ENCODE assay signal across 14 cellular contexts in the genomic region with DNA sequence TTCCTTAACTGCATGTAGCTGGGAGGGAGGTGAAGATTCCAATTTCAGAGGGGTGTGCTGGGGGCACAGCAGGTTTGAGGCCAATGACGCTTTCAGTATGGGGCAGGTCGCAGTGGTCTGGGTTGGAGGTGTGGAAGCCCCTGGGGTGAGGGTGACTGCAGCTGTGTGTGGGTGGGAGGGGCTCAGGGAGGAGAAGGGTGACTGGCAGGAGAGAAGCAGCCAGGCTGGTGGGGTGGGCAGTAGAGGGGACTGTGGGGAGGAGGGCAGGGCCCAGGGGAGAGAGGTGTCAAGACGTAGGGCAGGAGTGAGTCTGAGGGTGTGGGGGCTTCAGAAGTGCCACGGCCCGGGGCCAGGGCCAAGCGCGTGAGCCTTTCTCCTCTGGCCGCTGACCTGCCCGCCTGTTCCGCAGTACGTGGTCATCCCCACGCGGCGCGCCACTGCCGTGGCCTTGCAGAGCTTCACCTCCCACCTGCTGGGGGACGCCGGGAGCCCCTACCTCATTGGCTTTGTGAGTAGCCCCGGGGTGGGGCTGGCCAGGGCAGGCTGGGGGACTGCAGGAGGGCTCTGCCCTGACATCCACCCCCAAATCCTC. TPM values are rescaled to one million over a fixed set of nuclear protein-coding genes. Genes with fewer than 3 reads are reported as not detected.
DNase-seq lines count a peak whose midpoint lies in the region; ATAC-seq and TF ChIP-seq lines count a peak whose summit lies in the region.
"Had no signal": no experiment of that assay in that cellular context is flagged by ENCODE, and none has a peak within 500 bp of the region (broad histone marks: within the 10 kb centered on the region; RNA-seq: fewer than 3 reads in every experiment).

No MANE protein-coding gene starts in this region.

- H3K36me3 Mint-ChIP-seq in natural killer cell treated with Interleukin-12 subunit alpha and Interleukin-12 subunit beta and Interleukin-15 and Interleukin-18, amount 100 ng/mL, for 72 hours: peaks cover 6% of the 10 kb centered on the region
- H3K36me3 Mint-ChIP-seq in chondrocyte (ENCODE audit: low read depth): peaks cover 3% of the 10 kb centered on the region

- H3K4me3 ChIP-seq in GM06990 (replicated peaks; ENCODE audit: low read depth, low read length) (no peak overlapping the region), NB4 (ENCODE audit: low read depth, low read length) (no peak overlapping the region), gastroesophageal sphincter (peak overlapping the region in 1 of 2 donors; percentile 14)
- H3K4me3 ChIP-seq: SK-N-MC had no signal

- H3K27ac ChIP-seq in gastroesophageal sphincter: peak overlapping the region in 3 of 4 donors; percentile 71 to 80 (median 75)
- H3K27ac ChIP-seq: epithelial cell of prostate, SK-N-MC had no signal

- H3K27me3 ChIP-seq in GM06990 (replicated peaks; ENCODE audit: control insufficient read depth, insufficient read depth, low read length) (no peaks in the 10 kb centered on the region; the same call in 1 of the 2 replicates), gastroesophageal sphincter (peaks cover 24% of the 10 kb centered on the region)
- H3K27me3 ChIP-seq: BE2C had no signal

- peaks cover 20% of the 10 kb centered on the region for H3K36me3 ChIP-seq in GM06990 (ENCODE audit: control insufficient read depth, insufficient read depth, low read length)
- H3K36me3 ChIP-seq in gastroesophageal sphincter: peaks cover 0 to 35% of the 10 kb centered on the region in 2 donors
- H3K36me3 ChIP-seq: BE2C had no signal

- no peak overlapping the region for H3K4me3 Mint-ChIP-seq in natural killer cell treated with Interleukin-12 subunit alpha and Interleukin-12 subunit beta and Interleukin-15 and Interleukin-18, amount 100 ng/mL, for 72 hours
- H3K4me3 Mint-ChIP-seq in chondrocyte (ENCODE audit: unreplicated experiment): no peak overlapping the region

- 57 to 100% methylated on average over 2 to 5 of the region's 19 CpGs for WGBS in gastroesophageal sphincter (ENCODE audit: low coverage in 1 of 2), 2 donors

- H3K27ac Mint-ChIP-seq in natural killer cell treated with Interleukin-12 subunit alpha and Interleukin-12 subunit beta and Interleukin-15 and Interleukin-18, amount 100 ng/mL, for 72 hours: no peak overlapping the region
- H3K27ac Mint-ChIP-seq in chondrocyte (ENCODE audit: unreplicated experiment): no peak overlapping the region

- TF ChIP-seq POLR2A in NB4 (IDR thresholded peaks at IDR 0.05; ENCODE audit: extremely low read depth, insufficient read length) (no peak), gastroesophageal sphincter (IDR thresholded peaks at IDR 0.05) (no peak)

- intact Hi-C loops in sciatic nerve (cut with DNase I): no loop called here

- TF ChIP-seq EP300 in gastroesophageal sphincter (IDR thresholded peaks at IDR 0.05): no peak

- DNase-seq in GM06990 (ENCODE audit: extremely low read depth, insufficient read length): peak; percentile 34
- DNase-seq in NB4 (ENCODE audit: low read depth): peak; percentile 36
- DNase-seq in sciatic nerve (ENCODE audit: low spot score): peak; percentile 57
- no peak for DNase-seq in natural killer cell treated with Interleukin-12 subunit alpha and Interleukin-12 subunit beta and Interleukin-15 and Interleukin-18, amount 100 ng/mL, for 72 hours (ENCODE audit: low spot score)
- DNase-seq in chondrocyte (ENCODE audit: low spot score): no peak
- DNase-seq in CD1c-positive myeloid dendritic cell (ENCODE audit: extremely low spot score): no peak
- DNase-seq: activated naive CD4-positive, alpha-beta T cell; BE2C; NCI-H2171 treated with DMSO at 0.1 percent for 48 hours had no signal

- peaks cover 0 to 7% of the 10 kb centered on the region in 2 donors for H3K4me1 Mint-ChIP-seq in natural killer cell treated with Interleukin-12 subunit alpha and Interleukin-12 subunit beta and Interleukin-15 and Interleukin-18, amount 100 ng/mL, for 72 hours (ENCODE audit: low read depth in 2 of 2)
- no peaks in the 10 kb centered on the region for H3K4me1 Mint-ChIP-seq in chondrocyte (ENCODE audit: low read depth)

- no peaks in the 10 kb centered on the region for H3K9me3 Mint-ChIP-seq in natural killer cell treated with Interleukin-12 subunit alpha and Interleukin-12 subunit beta and Interleukin-15 and Interleukin-18, amount 100 ng/mL, for 72 hours
- no peaks in the 10 kb centered on the region for H3K9me3 Mint-ChIP-seq in chondrocyte (ENCODE audit: low read depth)

- peaks cover 0 to 78% (median 36%) of the 10 kb centered on the region in 3 donors for H3K4me1 ChIP-seq in gastroesophageal sphincter

- ATAC-seq in gastroesophageal sphincter (no peak), sciatic nerve (peak; percentile 1), HG02884 (IDR thresholded peaks at IDR 0.05; ENCODE audit: unreplicated experiment) (no peak)
- no peak for ATAC-seq in natural killer cell treated with Interleukin-12 subunit alpha and Interleukin-12 subunit beta and Interleukin-15 and Interleukin-18, amount 100 ng/mL, for 72 hours

- no peaks in the 10 kb centered on the region for H3K9me3 ChIP-seq in gastroesophageal sphincter
- H3K9me3 ChIP-seq: BE2C had no signal

- TF ChIP-seq CTCF in GM06990 (IDR thresholded peaks at IDR 0.05; ENCODE audit: insufficient read depth, low read length, poor library complexity, severe bottlenecking): no peak
- no peak for TF ChIP-seq CTCF in NB4 (IDR thresholded peaks at IDR 0.05; ENCODE audit: low read depth, low read length)
- TF ChIP-seq CTCF in gastroesophageal sphincter (IDR thresholded peaks at IDR 0.05): no peak
- TF ChIP-seq CTCF in chondrocyte (IDR thresholded peaks at IDR 0.05): no peak

- H3K27me3 Mint-ChIP-seq in natural killer cell treated with Interleukin-12 subunit alpha and Interleukin-12 subunit beta and Interleukin-15 and Interleukin-18, amount 100 ng/mL, for 72 hours: peaks cover 4 to 8% of the 10 kb centered on the region in 2 donors
- peaks cover 3% of the 10 kb centered on the region for H3K27me3 Mint-ChIP-seq in chondrocyte (ENCODE audit: low read depth)

RNA-seq across cellular contexts. Expression of a gene that starts 19.4 kb away (rescaled TPM):
- total RNA-seq in gastroesophageal sphincter: 10 to 100 TPM; 19.1 to 46.4 (median 40.9) TPM
- 45.1 TPM for total RNA-seq in sciatic nerve
- total RNA-seq in natural killer cell treated with Interleukin-12 subunit alpha and Interleukin-12 subunit beta and Interleukin-15 and Interleukin-18, amount 100 ng/mL, for 72 hours: 100 to 1,000 TPM in 1 of 2 donors, 10 to 100 TPM in 1; 92.3 to 246 TPM
- total RNA-seq in chondrocyte: 33.6 to 58.2 TPM (median 36.4 TPM) in 3 replicates

RNA-seq across cellular contexts. Expression of a gene that starts 24.6 kb away (rescaled TPM):
- total RNA-seq in gastroesophageal sphincter: 1 to 10 TPM in 1 of 4 donors, under 1 TPM in 2, not detected in 1; 0.27 to 5.9 (median 0.47) TPM
- total RNA-seq in sciatic nerve: not detected
- total RNA-seq in natural killer cell treated with Interleukin-12 subunit alpha and Interleukin-12 subunit beta and Interleukin-15 and Interleukin-18, amount 100 ng/mL, for 72 hours: not detected
- not detected in 3 replicates for total RNA-seq in chondrocyte
- total RNA-seq: MCF 10A had no signal

RNA-seq across cellular contexts. Expression of a gene that starts 37.1 kb away (rescaled TPM):
- total RNA-seq in gastroesophageal sphincter (10 to 100 TPM; 10.4 to 17.4 (median 16.4) TPM), sciatic nerve (31.6 TPM), chondrocyte (0.70 to 0.87 TPM in 2 of 3 replicates, not detected in the other)
- not detected for total RNA-seq in natural killer cell treated with Interleukin-12 subunit alpha and Interleukin-12 subunit beta and Interleukin-15 and Interleukin-18, amount 100 ng/mL, for 72 hours
- total RNA-seq: MCF 10A had no signal

RNA-seq across cellular contexts. Expression of a gene that starts 48.6 kb away (rescaled TPM):
- total RNA-seq in gastroesophageal sphincter (1 to 10 TPM; 2.0 to 5.2 (median 3.7) TPM), sciatic nerve (1.6 TPM), chondrocyte (0.32 to 0.36 TPM in 2 of 3 replicates, not detected in the other)
- not detected for total RNA-seq in natural killer cell treated with Interleukin-12 subunit alpha and Interleukin-12 subunit beta and Interleukin-15 and Interleukin-18, amount 100 ng/mL, for 72 hours
- total RNA-seq: MCF 10A had no signal

Comparison
In these comparisons a context has a peak if more than half of its experiments do, and no peak if none do; other contexts are left out.
1. DNase-seq: peak in GM06990 (single experiment), NB4 (single experiment) and sciatic nerve (single experiment); none in natural killer cell treated with Interleukin-12 subunit alpha and Interleukin-12 subunit beta and Interleukin-15 and Interleukin-18, amount 100 ng/mL, for 72 hours (single experiment), chondrocyte (single experiment) and CD1c-positive myeloid dendritic cell (single experiment).